1 cellular context compared by ENCODE assay signal in the genomic region with DNA sequence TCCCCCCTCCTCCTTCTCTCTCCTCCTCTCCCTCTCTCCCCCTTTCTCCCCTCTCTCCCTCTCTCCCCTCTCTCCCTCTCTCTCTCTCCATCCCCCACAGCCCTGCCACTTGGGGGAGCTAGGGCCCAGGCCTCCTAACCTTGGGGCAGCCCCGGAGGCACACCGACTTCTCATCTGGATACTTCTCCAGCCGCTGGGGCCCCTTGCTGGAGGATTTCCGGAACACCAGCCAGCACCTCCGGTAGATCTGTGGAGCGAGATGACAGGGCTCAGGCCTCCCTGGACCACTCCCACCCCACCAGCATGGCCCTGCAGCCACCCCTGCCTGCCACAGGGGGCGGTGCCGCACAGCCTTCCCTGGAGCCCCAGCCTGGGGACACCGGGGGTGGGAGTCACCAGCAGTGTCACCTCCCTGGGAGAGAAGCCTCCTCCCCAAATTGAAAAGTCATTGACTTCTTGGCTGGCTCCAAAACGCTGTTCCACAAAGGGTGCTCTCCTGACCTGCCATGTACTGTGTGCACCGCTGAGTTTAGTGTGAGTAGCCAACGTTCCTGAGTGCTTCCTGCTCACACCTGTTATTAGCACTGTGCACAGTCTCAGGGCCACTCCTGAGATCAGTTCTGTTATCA.
A peak's percentile ranks its signal among the peaks of the same experiment; 100 is the strongest.
TF ChIP-seq lines count a peak whose summit lies in the region.

No MANE protein-coding gene starts in this region.

TF ChIP-seq in K562, 482 proteins besides CTCF, POLR2A, EP300 and RAD21 (continued from another document and continues in another):
- TF ChIP-seq, protein P1, sequence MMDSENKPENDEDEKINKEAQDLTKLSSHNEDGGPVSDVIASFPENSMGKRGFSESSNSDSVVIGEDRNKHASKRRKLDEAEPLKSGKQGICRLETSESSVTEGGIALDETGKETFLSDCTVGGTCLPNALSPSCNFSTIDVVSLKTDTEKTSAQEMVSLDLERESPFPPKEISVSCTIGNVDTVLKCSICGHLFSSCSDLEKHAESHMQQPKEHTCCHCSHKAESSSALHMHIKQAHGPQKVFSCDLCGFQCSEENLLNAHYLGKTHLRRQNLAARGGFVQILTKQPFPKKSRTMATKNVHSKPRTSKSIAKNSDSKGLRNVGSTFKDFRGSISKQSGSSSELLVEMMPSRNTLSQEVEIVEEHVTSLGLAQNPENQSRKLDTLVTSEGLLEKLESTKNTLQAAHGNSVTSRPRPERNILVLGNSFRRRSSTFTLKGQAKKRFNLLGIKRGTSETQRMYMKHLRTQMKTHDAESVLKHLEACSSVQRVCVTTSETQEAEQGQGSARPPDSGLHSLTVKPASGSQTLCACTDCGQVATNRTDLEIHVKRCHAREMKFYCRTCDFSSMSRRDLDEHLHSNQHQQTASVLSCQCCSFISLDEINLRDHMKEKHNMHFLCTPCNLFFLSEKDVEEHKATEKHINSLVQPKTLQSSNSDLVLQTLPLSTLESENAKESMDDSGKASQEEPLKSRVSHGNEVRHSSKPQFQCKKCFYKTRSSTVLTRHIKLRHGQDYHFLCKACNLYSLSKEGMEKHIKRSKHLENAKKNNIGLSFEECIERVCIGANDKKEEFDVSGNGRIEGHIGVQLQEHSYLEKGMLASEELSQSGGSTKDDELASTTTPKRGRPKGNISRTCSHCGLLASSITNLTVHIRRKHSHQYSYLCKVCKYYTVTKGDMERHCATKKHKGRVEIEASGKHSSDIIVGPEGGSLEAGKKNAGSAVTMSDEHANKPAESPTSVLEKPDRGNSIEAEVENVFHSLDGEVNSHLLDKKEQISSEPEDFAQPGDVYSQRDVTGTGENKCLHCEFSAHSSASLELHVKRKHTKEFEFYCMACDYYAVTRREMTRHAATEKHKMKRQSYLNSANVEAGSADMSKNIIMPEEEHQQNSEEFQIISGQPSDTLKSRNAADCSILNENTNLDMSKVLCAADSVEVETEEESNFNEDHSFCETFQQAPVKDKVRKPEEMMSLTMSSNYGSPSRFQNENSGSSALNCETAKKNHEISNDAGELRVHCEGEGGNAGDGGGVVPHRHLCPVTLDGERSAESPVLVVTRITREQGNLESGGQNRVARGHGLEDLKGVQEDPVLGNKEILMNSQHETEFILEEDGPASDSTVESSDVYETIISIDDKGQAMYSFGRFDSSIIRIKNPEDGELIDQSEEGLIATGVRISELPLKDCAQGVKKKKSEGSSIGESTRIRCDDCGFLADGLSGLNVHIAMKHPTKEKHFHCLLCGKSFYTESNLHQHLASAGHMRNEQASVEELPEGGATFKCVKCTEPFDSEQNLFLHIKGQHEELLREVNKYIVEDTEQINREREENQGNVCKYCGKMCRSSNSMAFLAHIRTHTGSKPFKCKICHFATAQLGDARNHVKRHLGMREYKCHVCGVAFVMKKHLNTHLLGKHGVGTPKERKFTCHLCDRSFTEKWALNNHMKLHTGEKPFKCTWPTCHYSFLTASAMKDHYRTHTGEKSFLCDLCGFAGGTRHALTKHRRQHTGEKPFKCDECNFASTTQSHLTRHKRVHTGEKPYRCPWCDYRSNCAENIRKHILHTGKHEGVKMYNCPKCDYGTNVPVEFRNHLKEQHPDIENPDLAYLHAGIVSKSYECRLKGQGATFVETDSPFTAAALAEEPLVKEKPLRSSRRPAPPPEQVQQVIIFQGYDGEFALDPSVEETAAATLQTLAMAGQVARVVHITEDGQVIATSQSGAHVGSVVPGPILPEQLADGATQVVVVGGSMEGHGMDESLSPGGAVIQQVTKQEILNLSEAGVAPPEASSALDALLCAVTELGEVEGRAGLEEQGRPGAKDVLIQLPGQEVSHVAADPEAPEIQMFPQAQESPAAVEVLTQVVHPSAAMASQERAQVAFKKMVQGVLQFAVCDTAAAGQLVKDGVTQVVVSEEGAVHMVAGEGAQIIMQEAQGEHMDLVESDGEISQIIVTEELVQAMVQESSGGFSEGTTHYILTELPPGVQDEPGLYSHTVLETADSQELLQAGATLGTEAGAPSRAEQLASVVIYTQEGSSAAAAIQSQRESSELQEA (IDR thresholded peaks at IDR 0.05; ENCODE audit: low read depth), result no peak
- no peak for TF ChIP-seq DMBX1 (CRISPR knock-in tag; IDR thresholded peaks at IDR 0.05; ENCODE audit: borderline replicate concordance)
- TF ChIP-seq KDM2B (CRISPR knock-in tag; IDR thresholded peaks at IDR 0.05), result no peak
- TF ChIP-seq, protein P2, sequence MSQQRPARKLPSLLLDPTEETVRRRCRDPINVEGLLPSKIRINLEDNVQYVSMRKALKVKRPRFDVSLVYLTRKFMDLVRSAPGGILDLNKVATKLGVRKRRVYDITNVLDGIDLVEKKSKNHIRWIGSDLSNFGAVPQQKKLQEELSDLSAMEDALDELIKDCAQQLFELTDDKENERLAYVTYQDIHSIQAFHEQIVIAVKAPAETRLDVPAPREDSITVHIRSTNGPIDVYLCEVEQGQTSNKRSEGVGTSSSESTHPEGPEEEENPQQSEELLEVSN (IDR thresholded peaks at IDR 0.05; ENCODE audit: borderline replicate concordance in 1 of 2, extremely low read depth in 1 of 2, insufficient read depth in 1 of 2, insufficient read length in 1 of 2, low read depth in 1 of 2, low read length in 1 of 2, poor library complexity in 1 of 2, severe bottlenecking in 1 of 2), result no peak
- no peak for TF ChIP-seq GTF2A2 (tag; IDR thresholded peaks at IDR 0.05)
- no peak for TF ChIP-seq SMARCB1 (IDR thresholded peaks at IDR 0.05; ENCODE audit: insufficient read length, low read depth)
- TF ChIP-seq KLF16 (IDR thresholded peaks at IDR 0.05), result no peak
- TF ChIP-seq, protein P3, sequence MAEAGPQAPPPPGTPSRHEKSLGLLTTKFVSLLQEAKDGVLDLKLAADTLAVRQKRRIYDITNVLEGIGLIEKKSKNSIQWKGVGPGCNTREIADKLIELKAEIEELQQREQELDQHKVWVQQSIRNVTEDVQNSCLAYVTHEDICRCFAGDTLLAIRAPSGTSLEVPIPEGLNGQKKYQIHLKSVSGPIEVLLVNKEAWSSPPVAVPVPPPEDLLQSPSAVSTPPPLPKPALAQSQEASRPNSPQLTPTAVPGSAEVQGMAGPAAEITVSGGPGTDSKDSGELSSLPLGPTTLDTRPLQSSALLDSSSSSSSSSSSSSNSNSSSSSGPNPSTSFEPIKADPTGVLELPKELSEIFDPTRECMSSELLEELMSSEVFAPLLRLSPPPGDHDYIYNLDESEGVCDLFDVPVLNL (CRISPR knock-in tag; IDR thresholded peaks at IDR 0.05; ENCODE audit: low read depth), result no peak
- TF ChIP-seq ZEB2 (IDR thresholded peaks at IDR 0.05), result 0 out of 2 replicates have a peak, but pooled peaks have one; percentile 22
- no peak for TF ChIP-seq KAT8 (IDR thresholded peaks at IDR 0.05; ENCODE audit: low read depth)
- peak; percentile 60 for TF ChIP-seq SMARCA4 (IDR thresholded peaks at IDR 0.05)
- TF ChIP-seq, protein P4, sequence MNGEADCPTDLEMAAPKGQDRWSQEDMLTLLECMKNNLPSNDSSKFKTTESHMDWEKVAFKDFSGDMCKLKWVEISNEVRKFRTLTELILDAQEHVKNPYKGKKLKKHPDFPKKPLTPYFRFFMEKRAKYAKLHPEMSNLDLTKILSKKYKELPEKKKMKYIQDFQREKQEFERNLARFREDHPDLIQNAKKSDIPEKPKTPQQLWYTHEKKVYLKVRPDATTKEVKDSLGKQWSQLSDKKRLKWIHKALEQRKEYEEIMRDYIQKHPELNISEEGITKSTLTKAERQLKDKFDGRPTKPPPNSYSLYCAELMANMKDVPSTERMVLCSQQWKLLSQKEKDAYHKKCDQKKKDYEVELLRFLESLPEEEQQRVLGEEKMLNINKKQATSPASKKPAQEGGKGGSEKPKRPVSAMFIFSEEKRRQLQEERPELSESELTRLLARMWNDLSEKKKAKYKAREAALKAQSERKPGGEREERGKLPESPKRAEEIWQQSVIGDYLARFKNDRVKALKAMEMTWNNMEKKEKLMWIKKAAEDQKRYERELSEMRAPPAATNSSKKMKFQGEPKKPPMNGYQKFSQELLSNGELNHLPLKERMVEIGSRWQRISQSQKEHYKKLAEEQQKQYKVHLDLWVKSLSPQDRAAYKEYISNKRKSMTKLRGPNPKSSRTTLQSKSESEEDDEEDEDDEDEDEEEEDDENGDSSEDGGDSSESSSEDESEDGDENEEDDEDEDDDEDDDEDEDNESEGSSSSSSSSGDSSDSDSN (IDR thresholded peaks at IDR 0.05; ENCODE audit: borderline replicate concordance in 1 of 2, low read depth in 2 of 2, low read length in 2 of 2), result peak in 1 of 2 experiments; percentile 81; a peak in 1 of 4 replicates
- TF ChIP-seq, protein P5, sequence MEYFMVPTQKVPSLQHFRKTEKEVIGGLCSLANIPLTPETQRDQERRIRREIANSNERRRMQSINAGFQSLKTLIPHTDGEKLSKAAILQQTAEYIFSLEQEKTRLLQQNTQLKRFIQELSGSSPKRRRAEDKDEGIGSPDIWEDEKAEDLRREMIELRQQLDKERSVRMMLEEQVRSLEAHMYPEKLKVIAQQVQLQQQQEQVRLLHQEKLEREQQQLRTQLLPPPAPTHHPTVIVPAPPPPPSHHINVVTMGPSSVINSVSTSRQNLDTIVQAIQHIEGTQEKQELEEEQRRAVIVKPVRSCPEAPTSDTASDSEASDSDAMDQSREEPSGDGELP (CRISPR knock-in tag; IDR thresholded peaks at IDR 0.05; ENCODE audit: borderline replicate concordance), result peak; percentile 73
- TF ChIP-seq, protein P6, sequence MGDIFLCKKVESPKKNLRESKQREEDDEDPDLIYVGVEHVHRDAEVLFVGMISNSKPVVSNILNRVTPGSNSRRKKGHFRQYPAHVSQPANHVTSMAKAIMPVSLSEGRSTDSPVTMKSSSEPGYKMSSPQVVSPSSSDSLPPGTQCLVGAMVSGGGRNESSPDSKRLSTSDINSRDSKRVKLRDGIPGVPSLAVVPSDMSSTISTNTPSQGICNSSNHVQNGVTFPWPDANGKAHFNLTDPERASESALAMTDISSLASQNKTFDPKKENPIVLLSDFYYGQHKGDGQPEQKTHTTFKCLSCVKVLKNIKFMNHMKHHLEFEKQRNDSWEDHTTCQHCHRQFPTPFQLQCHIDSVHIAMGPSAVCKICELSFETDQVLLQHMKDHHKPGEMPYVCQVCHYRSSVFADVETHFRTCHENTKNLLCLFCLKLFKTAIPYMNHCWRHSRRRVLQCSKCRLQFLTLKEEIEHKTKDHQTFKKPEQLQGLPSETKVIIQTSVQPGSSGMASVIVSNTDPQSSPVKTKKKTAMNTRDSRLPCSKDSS (IDR thresholded peaks at IDR 0.05; ENCODE audit: low read depth, partially characterized antibody), result no peak
- TF ChIP-seq KLF1 (tag; IDR thresholded peaks at IDR 0.05), result no peak
- no peak for TF ChIP-seq MBD2 (IDR thresholded peaks at IDR 0.05; ENCODE audit: borderline replicate concordance, low read depth)
- TF ChIP-seq SRSF1 (IDR thresholded peaks at IDR 0.05; ENCODE audit: low read depth, low read length), result no peak
- TF ChIP-seq HEY1 (CRISPR knock-in tag; IDR thresholded peaks at IDR 0.05; ENCODE audit: borderline replicate concordance), result no peak
- no peak for TF ChIP-seq FOXA1 (IDR thresholded peaks at IDR 0.05; ENCODE audit: borderline replicate concordance)
- no peak for TF ChIP-seq MYBL2 (IDR thresholded peaks at IDR 0.05; ENCODE audit: low read depth)
- no peak for TF ChIP-seq MYBL2 (CRISPR knock-in tag; IDR thresholded peaks at IDR 0.05; ENCODE audit: borderline replicate concordance)
- TF ChIP-seq TAF1 (IDR thresholded peaks at IDR 0.05; ENCODE audit: control insufficient read depth, extremely low read depth, insufficient read depth, low read length, severe bottlenecking), result no peak
- TF ChIP-seq, protein P7, sequence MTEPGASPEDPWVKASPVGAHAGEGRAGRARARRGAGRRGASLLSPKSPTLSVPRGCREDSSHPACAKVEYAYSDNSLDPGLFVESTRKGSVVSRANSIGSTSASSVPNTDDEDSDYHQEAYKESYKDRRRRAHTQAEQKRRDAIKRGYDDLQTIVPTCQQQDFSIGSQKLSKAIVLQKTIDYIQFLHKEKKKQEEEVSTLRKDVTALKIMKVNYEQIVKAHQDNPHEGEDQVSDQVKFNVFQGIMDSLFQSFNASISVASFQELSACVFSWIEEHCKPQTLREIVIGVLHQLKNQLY (CRISPR knock-in tag; conservative IDR thresholded peaks at IDR 0.05), result no peak
- TF ChIP-seq FIP1L1 (IDR thresholded peaks at IDR 0.05; ENCODE audit: low read depth, low read length, poor library complexity, severe bottlenecking), result no peak
- TF ChIP-seq ZNF12 (CRISPR knock-in tag; IDR thresholded peaks at IDR 0.05), result no peak
- TF ChIP-seq ZC3H8 (IDR thresholded peaks at IDR 0.05), result no peak
- no peak for TF ChIP-seq TCF3 (CRISPR knock-in tag; IDR thresholded peaks at IDR 0.05)
- TF ChIP-seq, protein P8, sequence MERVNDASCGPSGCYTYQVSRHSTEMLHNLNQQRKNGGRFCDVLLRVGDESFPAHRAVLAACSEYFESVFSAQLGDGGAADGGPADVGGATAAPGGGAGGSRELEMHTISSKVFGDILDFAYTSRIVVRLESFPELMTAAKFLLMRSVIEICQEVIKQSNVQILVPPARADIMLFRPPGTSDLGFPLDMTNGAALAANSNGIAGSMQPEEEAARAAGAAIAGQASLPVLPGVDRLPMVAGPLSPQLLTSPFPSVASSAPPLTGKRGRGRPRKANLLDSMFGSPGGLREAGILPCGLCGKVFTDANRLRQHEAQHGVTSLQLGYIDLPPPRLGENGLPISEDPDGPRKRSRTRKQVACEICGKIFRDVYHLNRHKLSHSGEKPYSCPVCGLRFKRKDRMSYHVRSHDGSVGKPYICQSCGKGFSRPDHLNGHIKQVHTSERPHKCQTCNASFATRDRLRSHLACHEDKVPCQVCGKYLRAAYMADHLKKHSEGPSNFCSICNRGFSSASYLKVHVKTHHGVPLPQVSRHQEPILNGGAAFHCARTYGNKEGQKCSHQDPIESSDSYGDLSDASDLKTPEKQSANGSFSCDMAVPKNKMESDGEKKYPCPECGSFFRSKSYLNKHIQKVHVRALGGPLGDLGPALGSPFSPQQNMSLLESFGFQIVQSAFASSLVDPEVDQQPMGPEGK (CRISPR knock-in tag; IDR thresholded peaks at IDR 0.05; ENCODE audit: borderline replicate concordance), result no peak
- TF ChIP-seq SMC3 (conservative IDR thresholded peaks at IDR 0.05; ENCODE audit: insufficient read depth, low read depth, low read length), result no peak; the same call in 1 of the 2 replicates
- no peak for TF ChIP-seq SMAD4 (CRISPR knock-in tag; conservative IDR thresholded peaks at IDR 0.05)
- no peak for TF ChIP-seq ZNF830 (CRISPR knock-in tag; IDR thresholded peaks at IDR 0.05)
- TF ChIP-seq RCOR1 (IDR thresholded peaks at IDR 0.05; ENCODE audit: borderline replicate concordance in 1 of 2, low read depth in 2 of 2, low read length in 2 of 2), result peak in 1 of 2 experiments; percentile 64; a peak in 2 of 4 replicates
- TF ChIP-seq CXXC5 (CRISPR knock-in tag; IDR thresholded peaks at IDR 0.05), result no peak
- no peak for TF ChIP-seq MTA1 (IDR thresholded peaks at IDR 0.05; ENCODE audit: borderline replicate concordance)
